ENCODE assay signal across 18 cellular contexts in genomic region chr2:165787334-165787733, GRCh38. TPM values are rescaled to one million over a fixed set of nuclear protein-coding genes. Genes with fewer than 3 reads are reported as not detected.
"Had no signal": no experiment of that assay in that cellular context is flagged by ENCODE, and none has a peak within 500 bp of the region (broad histone marks: within the 10 kb centered on the region; RNA-seq: fewer than 3 reads in every experiment).

No MANE protein-coding gene starts in this region.

- H3K27ac ChIP-seq: coronary artery, foreskin keratinocyte, transverse colon, vagina had no signal

- H3K27ac Mint-ChIP-seq: brain; naive thymus-derived CD4-positive, alpha-beta T cell had no signal

- H3K4me1 Mint-ChIP-seq: brain had no signal

- FAIRE-seq: islet of Langerhans had no signal

- DNase-seq: activated CD4-positive, alpha-beta T cell treated with anti-CD3 and anti-CD28 coated beads, Interleukin-2, amount 50 U/mL, for 48 hours; activated effector memory CD4-positive, alpha-beta T cell treated with Interleukin-2 at 50 U/mL for 16 hours; activated naive CD4-positive, alpha-beta T cell treated with anti-CD3 and anti-CD28 coated beads, Interleukin-2, amount 50 U/mL, for 16 hours; activated T-cell treated with anti-CD3 and anti-CD28 coated beads, Interleukin-2, amount 50 U/mL, for 1 hour; foreskin keratinocyte; mucosa of descending colon; naive thymus-derived CD4-positive, alpha-beta T cell; retina; stimulated activated CD4-positive, alpha-beta T cell treated with anti-CD3 and anti-CD28 coated beads, Interleukin-4, amount 100 ng/mL, for 1 hour; stimulated activated naive CD4-positive, alpha-beta T cell treated with Interleukin-2 at 50 U/mL for 16 hours; substantia nigra; transverse colon had no signal

- H3K4me3 ChIP-seq: coronary artery, mucosa of descending colon, transverse colon, vagina had no signal

- H3K4me3 Mint-ChIP-seq: brain; central memory CD8-positive, alpha-beta T cell; naive thymus-derived CD4-positive, alpha-beta T cell had no signal

- H3K36me3 ChIP-seq: transverse colon, vagina had no signal

- H3K4me1 ChIP-seq: vagina had no signal

- H3K27me3 Mint-ChIP-seq: central memory CD8-positive, alpha-beta T cell had no signal

- H3K9me3 Mint-ChIP-seq: brain; central memory CD8-positive, alpha-beta T cell; naive thymus-derived CD4-positive, alpha-beta T cell had no signal

- ATAC-seq: foreskin keratinocyte; left lobe of liver; mucosa of descending colon; naive thymus-derived CD4-positive, alpha-beta T cell had no signal

- H3K27me3 ChIP-seq: foreskin keratinocyte, transverse colon, vagina had no signal

- H3K36me3 Mint-ChIP-seq: brain had no signal

- H3K9me3 ChIP-seq: mucosa of descending colon, transverse colon, vagina had no signal

RNA-seq across cellular contexts. Expression of gene GALNT3, which starts 6.7 kb away (rescaled TPM):
- polyA plus RNA-seq: naive thymus-derived CD4-positive, alpha-beta T cell had no signal
